ENCODE assay signal across 13 cellular contexts in genomic region chr11:19511413-19512183, GRCh38.
DNase-seq lines count a peak whose midpoint lies in the region; ATAC-seq and TF ChIP-seq lines count a peak whose summit lies in the region.
"Had no signal": no experiment of that assay in that cellular context is flagged by ENCODE, and none has a peak within 500 bp of the region (broad histone marks: within the 10 kb centered on the region; RNA-seq: fewer than 3 reads in every experiment).

No MANE protein-coding gene starts in this region.

- peak overlapping the region; percentile 70 to 80 for H3K18ac ChIP-seq in mesenchymal stem cell (ENCODE audit: low read depth in 1 of 2, low read length in 2 of 2)

- no peak overlapping the region for H2AK5ac ChIP-seq in mesenchymal stem cell (ENCODE audit: low read length, severe bottlenecking)

- H2BK12ac ChIP-seq in mesenchymal stem cell (ENCODE audit: low read length in 2 of 2): peak overlapping the region in 1 of 2 experiments; percentile 86

- H3K4me3 ChIP-seq in heart left ventricle: no peak overlapping the region
- peak overlapping the region in 1 of 2 experiments; percentile 20 for H3K4me3 ChIP-seq in mesenchymal stem cell (ENCODE audit: insufficient read depth in 1 of 2, low read depth in 1 of 2, low read length in 2 of 2)
- no peak overlapping the region for H3K4me3 ChIP-seq in aorta (ENCODE audit: low read length in 2 of 2)
- no peak overlapping the region for H3K4me3 ChIP-seq in hepatocyte

- H3K9me3 ChIP-seq in heart left ventricle (no peaks in the 10 kb centered on the region), mesenchymal stem cell (ENCODE audit: control insufficient read depth, low read length) (no peaks in the 10 kb centered on the region), aorta (ENCODE audit: control insufficient read depth, low read length) (no peaks in the 10 kb centered on the region), hepatocyte (ENCODE audit: low read depth) (no peaks in the 10 kb centered on the region)

- no peaks in the 10 kb centered on the region for H3K79me2 ChIP-seq in hepatocyte

- H3K4me2 ChIP-seq in mesenchymal stem cell (ENCODE audit: low read length, poor library complexity, severe bottlenecking): no peak overlapping the region
- no peak overlapping the region for H3K4me2 ChIP-seq in hepatocyte

- 19 to 49% (median 40%) methylated on average over 8 to 9 of the region's 9 CpGs for WGBS in heart left ventricle, 4 donors
- WGBS in mesenchymal stem cell: 38% methylated on average over 9 of the region's 9 CpGs
- WGBS in aorta, 2 donors: 3 to 6% methylated on average over 9 of the region's 9 CpGs
- WGBS in hepatocyte (ENCODE audit: low lambda C conversion rate, missing lambda C conversion rate): 74% methylated on average over 9 of the region's 9 CpGs

- peak; percentile 29 to 78 (median 63) for ATAC-seq in heart left ventricle
- no peak for ATAC-seq in Right ventricle myocardium inferior
- ATAC-seq in aorta (ENCODE audit: low FRiP score): peak; percentile 86
- no peak for ATAC-seq in HG02588 (IDR thresholded peaks at IDR 0.05; ENCODE audit: unreplicated experiment)

- no peak overlapping the region for H3K9ac ChIP-seq in mesenchymal stem cell (ENCODE audit: low read length)

- H2BK15ac ChIP-seq in mesenchymal stem cell (ENCODE audit: low read depth, poor library complexity, severe bottlenecking): no peak overlapping the region

- TF ChIP-seq CTCF in heart left ventricle (IDR thresholded peaks at IDR 0.05): no peak
- no peak for TF ChIP-seq CTCF in hepatocyte (IDR thresholded peaks at IDR 0.05; ENCODE audit: poor library complexity)

- peaks cover 0 to 5% (median 0%) of the 10 kb centered on the region in 9 donors for H3K27me3 ChIP-seq in heart left ventricle
- peaks cover 0 to 57% of the 10 kb centered on the region in 2 experiments for H3K27me3 ChIP-seq in mesenchymal stem cell (ENCODE audit: control insufficient read depth in 1 of 2, insufficient read depth in 1 of 2, low read length in 2 of 2)
- no peaks in the 10 kb centered on the region for H3K27me3 ChIP-seq in aorta (ENCODE audit: control insufficient read depth in 1 of 2, insufficient read depth in 2 of 2, low read length in 1 of 2)
- no peaks in the 10 kb centered on the region for H3K27me3 ChIP-seq in hepatocyte

- H4K20me1 ChIP-seq in hepatocyte (ENCODE audit: insufficient read depth, poor library complexity, severe bottlenecking): no peaks in the 10 kb centered on the region

- no peak overlapping the region for H2BK120ac ChIP-seq in mesenchymal stem cell (ENCODE audit: low read depth, low read length)

- H2AFZ ChIP-seq in mesenchymal stem cell (ENCODE audit: low read depth, low read length): no peak overlapping the region
- H2AFZ ChIP-seq in hepatocyte: no peak overlapping the region

- peak overlapping the region; percentile 30 for H4K8ac ChIP-seq in mesenchymal stem cell (ENCODE audit: low read length)

- H3K4me1 ChIP-seq in heart left ventricle (peaks cover 0 to 41% (median 17%) of the 10 kb centered on the region in 12 donors), mesenchymal stem cell (ENCODE audit: control insufficient read depth, insufficient read depth, low read depth, low read length) (peaks cover 2% of the 10 kb centered on the region), aorta (ENCODE audit: control insufficient read depth in 1 of 2, insufficient read depth in 2 of 2, low read length in 2 of 2) (peaks cover 0 to 5% of the 10 kb centered on the region in 2 donors), hepatocyte (ENCODE audit: insufficient read depth) (no peaks in the 10 kb centered on the region)

- no peaks in the 10 kb centered on the region for H3K9me2 ChIP-seq in hepatocyte (replicated peaks; ENCODE audit: insufficient read depth)

- H3K14ac ChIP-seq in mesenchymal stem cell (ENCODE audit: low read length in 2 of 2): peak overlapping the region in 1 of 2 experiments; percentile 76

- H3K27ac ChIP-seq in heart left ventricle: peak overlapping the region in 2 of 12 donors; percentile 42 to 49
- no peak overlapping the region for H3K27ac ChIP-seq in mesenchymal stem cell (ENCODE audit: low read length, poor library complexity, severe bottlenecking)
- H3K27ac ChIP-seq in aorta (ENCODE audit: low read depth in 1 of 2, low read length in 2 of 2): no peak overlapping the region
- H3K27ac ChIP-seq in hepatocyte: no peak overlapping the region

- H3K4ac ChIP-seq in mesenchymal stem cell (ENCODE audit: low read depth in 1 of 2, low read length in 2 of 2): no peak overlapping the region

- no peak for TF ChIP-seq POLR2A in heart left ventricle (IDR thresholded peaks at IDR 0.05)

- peak overlapping the region; percentile 25 for H4K91ac ChIP-seq in mesenchymal stem cell (ENCODE audit: low read length)

- intact Hi-C loops in heart left ventricle (cut with DNase I) (no loop called here), Right ventricle myocardium inferior (cut with DNase I) (no loop called here), aorta (cut with DNase I) (no loop called here)

- H3K36me3 ChIP-seq in heart left ventricle (no peaks in the 10 kb centered on the region), mesenchymal stem cell (ENCODE audit: control insufficient read depth in 1 of 2, insufficient read depth in 2 of 2, low read depth in 1 of 2, low read length in 2 of 2) (no peaks in the 10 kb centered on the region), aorta (ENCODE audit: control insufficient read depth in 1 of 2, insufficient read depth in 2 of 2, low read length in 1 of 2) (no peaks in the 10 kb centered on the region), hepatocyte (replicated peaks; ENCODE audit: insufficient read depth, low read depth) (no peaks in the 10 kb centered on the region)

- no peak overlapping the region for H2BK5ac ChIP-seq in mesenchymal stem cell (ENCODE audit: low read depth, low read length, poor library complexity, severe bottlenecking)

- H3K23ac ChIP-seq in mesenchymal stem cell (ENCODE audit: low read length in 2 of 2): peak overlapping the region in 1 of 2 experiments; percentile 88

- no peaks in the 10 kb centered on the region for H3K79me1 ChIP-seq in mesenchymal stem cell (replicated peaks; ENCODE audit: low read length, poor library complexity, severe bottlenecking)

- DNase-seq in heart left ventricle: peak in 4 of 5 donors; percentile 26 to 72 (median 53)
- no peak for DNase-seq in Right ventricle myocardium inferior (ENCODE audit: missing footprints)
- peak; percentile 7 for DNase-seq in cerebellum (ENCODE audit: low spot score)
- peak; percentile 52 for DNase-seq in mesenchymal stem cell
- peak in 1 of 2 donors; percentile 87 for DNase-seq in aorta
- no peak for DNase-seq in NCI-H1930 (lab: John Stamatoyannopoulos, UW)
- DNase-seq in hepatocyte (ENCODE audit: low spot score): no peak
- DNase-seq: activated CD8-positive, alpha-beta memory T cell treated with anti-CD3 and anti-CD28 coated beads, Interleukin-2, amount 50 U/mL, for 48 hours; erythroblast; H7; SHP77 treated with DMSO at 0.1 percent for 48 hours; stimulated activated CD8-positive, alpha-beta memory T cell treated with anti-CD3 and anti-CD28 coated beads, Interleukin-4, amount 100 ng/mL, for 48 hours had no signal

Comparison
In these comparisons a context has a peak if more than half of its experiments do, and no peak if none do; other contexts are left out.
1. ATAC-seq: peak in heart left ventricle (4 of 4) and aorta (single experiment); none in Right ventricle myocardium inferior (single experiment) and HG02588 (single experiment).
2. DNase-seq: peak in heart left ventricle (4 of 5), cerebellum (single experiment) and mesenchymal stem cell (single experiment); none in Right ventricle myocardium inferior (single experiment), NCI-H1930 (0 of 2) and hepatocyte (single experiment).